13 cellular contexts compared by ENCODE assay signal in the genomic region with DNA sequence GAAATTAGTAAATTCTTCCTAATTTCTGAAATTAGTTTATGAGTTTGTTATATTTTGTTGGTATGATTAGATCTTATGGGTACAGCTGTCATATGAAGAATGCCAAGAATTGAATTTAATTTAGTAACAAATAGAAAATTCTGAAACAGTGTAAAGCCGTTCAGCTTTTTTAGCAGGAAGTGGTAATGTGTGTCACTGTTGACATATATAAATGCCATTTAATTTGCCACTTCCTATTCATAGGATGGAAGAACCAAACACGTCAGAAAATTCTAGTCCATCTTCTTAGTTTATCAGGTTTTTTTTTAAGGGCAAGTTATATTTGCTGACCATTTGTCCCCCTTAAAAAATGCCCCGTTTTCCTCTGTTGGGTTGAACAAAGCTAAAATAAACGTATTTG. TPM values are rescaled to one million over a fixed set of nuclear protein-coding genes. Genes with fewer than 3 reads are reported as not detected.
DNase-seq lines count a peak whose midpoint lies in the region; ATAC-seq and TF ChIP-seq lines count a peak whose summit lies in the region.
"Had no signal": no experiment of that assay in that cellular context is flagged by ENCODE, and none has a peak within 500 bp of the region (broad histone marks: within the 10 kb centered on the region; RNA-seq: fewer than 3 reads in every experiment).

No MANE protein-coding gene starts in this region.

- H2AK5ac ChIP-seq in IMR-90 (ENCODE audit: low read depth, low read length): no peak overlapping the region

- H3K9me3 ChIP-seq in CD8-positive, alpha-beta T cell (ENCODE audit: low read length): no peaks in the 10 kb centered on the region
- no peaks in the 10 kb centered on the region for H3K9me3 ChIP-seq in IMR-90 (ENCODE audit: control insufficient read depth, insufficient read depth, low read length)
- H3K9me3 ChIP-seq: breast epithelium, upper lobe of left lung had no signal

- in situ Hi-C loops in IMR-90 (cut with MboI; ENCODE audit: low sequenced_read_pairs): no loop called here

- H3K27me3 ChIP-seq in CD8-positive, alpha-beta T cell (ENCODE audit: insufficient read depth, low read length): no peaks in the 10 kb centered on the region
- H3K27me3 ChIP-seq in IMR-90 (ENCODE audit: control insufficient read depth, insufficient read depth, low read length): no peaks in the 10 kb centered on the region
- H3K27me3 ChIP-seq: breast epithelium, upper lobe of left lung had no signal

- no peak overlapping the region for H2BK20ac ChIP-seq in IMR-90 (ENCODE audit: low read depth, low read length)

- peak; percentile 82 for ATAC-seq in CD8-positive, alpha-beta T cell
- no peak for ATAC-seq in IMR-90 (ENCODE audit: low read depth)
- ATAC-seq in naive thymus-derived CD8-positive, alpha-beta T cell: peak; percentile 67 to 85
- no peak for ATAC-seq in GM18907 (IDR thresholded peaks at IDR 0.05; ENCODE audit: unreplicated experiment)
- no peak for ATAC-seq in GM21529 (IDR thresholded peaks at IDR 0.05; ENCODE audit: unreplicated experiment)
- ATAC-seq: left cardiac atrium had no signal

- no peak for DNase-seq in CD8-positive, alpha-beta T cell
- no peak for DNase-seq in IMR-90
- DNase-seq in activated CD4-positive, alpha-beta memory T cell treated with anti-CD3 and anti-CD28 coated beads for 36 hours: no peak
- DNase-seq in naive thymus-derived CD8-positive, alpha-beta T cell: peak in 2 of 10 donors; percentile 42 to 43
- DNase-seq in DMS114 treated with DMSO at 0.1 percent for 48 hours (lab: John Stamatoyannopoulos, UW; ENCODE audit: unreplicated experiment): no peak
- DNase-seq: GDM1, left cardiac atrium, NCI-H1694 treated with DMSO at 0.1 percent for 48 hours, RPMI8226, upper lobe of left lung had no signal

- no peak overlapping the region for H2AFZ ChIP-seq in IMR-90 (replicated peaks; ENCODE audit: low read length, poor library complexity)

- intact Hi-C loops in CD8-positive, alpha-beta T cell (cut with DNase I, micrococcal nuclease): loop anchor here (5.0 kb wide), 2 partner anchors 45 kb away; a partner anchor contains a TSS
- intact Hi-C loops in IMR-90 (cut with micrococcal nuclease): loop anchor here (2.0 kb wide), 1 partner anchor 20 kb away; no protein-coding TSS in a partner anchor
- intact Hi-C loops in activated CD4-positive, alpha-beta memory T cell treated with anti-CD3 and anti-CD28 coated beads for 36 hours (cut with micrococcal nuclease): loop anchor here (1.0 to 5.0 kb wide), 2 partner anchors 40 to 1105 kb away; no protein-coding TSS in a partner anchor

- no peak overlapping the region for H3K4me2 ChIP-seq in IMR-90 (ENCODE audit: low read depth, low read length)

- H2BK15ac ChIP-seq in IMR-90 (ENCODE audit: low read depth, low read length): no peak overlapping the region

- no peak overlapping the region for H3K27ac ChIP-seq in CD8-positive, alpha-beta T cell (ENCODE audit: low read depth, low read length)
- no peak overlapping the region for H3K27ac ChIP-seq in IMR-90 (ENCODE audit: insufficient read depth, low read length)
- H3K27ac ChIP-seq: breast epithelium had no signal

- no peak overlapping the region for H4K5ac ChIP-seq in IMR-90 (ENCODE audit: low read depth, low read length)

- TF ChIP-seq CTCF in CD8-positive, alpha-beta T cell (IDR thresholded peaks at IDR 0.05): no peak
- TF ChIP-seq CTCF in IMR-90 (conservative IDR thresholded peaks at IDR 0.05; ENCODE audit: low read depth, low read length): no peak

- peaks cover 74% of the 10 kb centered on the region for H3K4me1 Mint-ChIP-seq in CD8-positive, alpha-beta T cell (ENCODE audit: low read depth)
- peaks cover 75% of the 10 kb centered on the region for H3K4me1 Mint-ChIP-seq in activated CD4-positive, alpha-beta memory T cell treated with anti-CD3 and anti-CD28 coated beads for 36 hours (ENCODE audit: low read depth)
- H3K4me1 Mint-ChIP-seq in naive thymus-derived CD8-positive, alpha-beta T cell: peaks cover 18 to 82% (median 65%) of the 10 kb centered on the region in 4 donors

- no peak overlapping the region for H3K56ac ChIP-seq in IMR-90 (ENCODE audit: extremely low read depth, insufficient read depth, low read length)

- H2BK5ac ChIP-seq in IMR-90 (ENCODE audit: low read depth, low read length, poor library complexity, severe bottlenecking): peak overlapping the region; percentile 53

- no peak for TF ChIP-seq POLR2A in IMR-90 (IDR thresholded peaks at IDR 0.05; ENCODE audit: low read depth, low read length)

- H3K4me3 Mint-ChIP-seq in CD8-positive, alpha-beta T cell: peak overlapping the region; percentile 53
- no peak overlapping the region for H3K4me3 Mint-ChIP-seq in activated CD4-positive, alpha-beta memory T cell treated with anti-CD3 and anti-CD28 coated beads for 36 hours
- H3K4me3 Mint-ChIP-seq in naive thymus-derived CD8-positive, alpha-beta T cell: peak overlapping the region in 9 of 10 donors; percentile 15 to 70 (median 57)

- POLR2A ChIA-PET in CD8-positive, alpha-beta T cell (lab: Charles Lee): interaction anchor here (0.6 to 4.0 kb wide), 10 partner anchors 11 to 110 kb away, joined by 3 to 26 read pairs (median 5); a partner anchor contains a TSS
- POLR2A ChIA-PET in IMR-90 (lab: Charles Lee; ENCODE audit: unreplicated experiment): interaction anchor here (0.9 kb wide), 1 partner anchor 20 kb away, joined by 4 read pairs; no protein-coding TSS in a partner anchor
- POLR2A ChIA-PET in activated CD4-positive, alpha-beta memory T cell treated with anti-CD3 and anti-CD28 coated beads for 36 hours (lab: Charles Lee): interaction anchor here (1.3 to 2.4 kb wide), 3 partner anchors 36 to 75 kb away, joined by 5 to 15 read pairs (median 8); a partner anchor contains a TSS
- POLR2A ChIA-PET in naive thymus-derived CD8-positive, alpha-beta T cell (lab: Charles Lee): interaction anchor here (0.6 to 5.5 kb wide), 7 partner anchors 10 to 94 kb away, joined by 3 to 50 read pairs (median 3); a partner anchor contains a TSS

- no peaks in the 10 kb centered on the region for H3K36me3 ChIP-seq in CD8-positive, alpha-beta T cell (ENCODE audit: insufficient read depth, low read length)
- no peaks in the 10 kb centered on the region for H3K36me3 ChIP-seq in IMR-90 (ENCODE audit: control insufficient read depth, insufficient read depth, low read length)
- H3K36me3 ChIP-seq: breast epithelium, upper lobe of left lung had no signal

- no peaks in the 10 kb centered on the region; the same call in 1 of the 2 replicates for H4K20me1 ChIP-seq in IMR-90 (ENCODE audit: insufficient read depth, low read length)

- no peak overlapping the region for H3K18ac ChIP-seq in IMR-90 (ENCODE audit: low read depth, low read length)

- H3K9ac ChIP-seq in IMR-90 (ENCODE audit: low read depth, low read length): no peak overlapping the region

- no peak overlapping the region for H2BK120ac ChIP-seq in IMR-90 (ENCODE audit: low read depth, low read length)

- no peaks in the 10 kb centered on the region for H3K27me3 Mint-ChIP-seq in CD8-positive, alpha-beta T cell (ENCODE audit: low read depth)
- no peaks in the 10 kb centered on the region for H3K27me3 Mint-ChIP-seq in activated CD4-positive, alpha-beta memory T cell treated with anti-CD3 and anti-CD28 coated beads for 36 hours
- no peaks in the 10 kb centered on the region for H3K27me3 Mint-ChIP-seq in naive thymus-derived CD8-positive, alpha-beta T cell

- H3K79me1 ChIP-seq in IMR-90 (ENCODE audit: low read depth in 1 of 2, low read length in 2 of 2): peaks cover 14 to 61% of the 10 kb centered on the region in 2 experiments

- H3K4ac ChIP-seq in IMR-90 (ENCODE audit: low read depth, low read length): 0 out of 2 replicates have a peak overlapping the region, but pooled peaks have one; percentile 12

- no peak overlapping the region for H3K4me3 ChIP-seq in CD8-positive, alpha-beta T cell (ENCODE audit: low read depth, low read length)
- no peak overlapping the region for H3K4me3 ChIP-seq in IMR-90 (ENCODE audit: insufficient read depth, low read depth, low read length)
- H3K4me3 ChIP-seq: breast epithelium, upper lobe of left lung had no signal

- WGBS in IMR-90 (ENCODE audit: extremely low coverage in 2 of 2, insufficient read length in 1 of 2), 2 experiments: no CpG with 5 or more reads among the region's 4 CpGs

- TF ChIP-seq RAD21 in IMR-90 (IDR thresholded peaks at IDR 0.05; ENCODE audit: low read length): no peak

- BruUV-seq in IMR-90 (replicated peaks; lab: Mats Ljungman, UMichigan): no TSS peak

- H3K14ac ChIP-seq in IMR-90 (replicated peaks; ENCODE audit: low read depth, low read length): no peak overlapping the region

- H3K9me1 ChIP-seq in IMR-90 (ENCODE audit: insufficient read depth, low read length): peaks cover 12% of the 10 kb centered on the region

- H3K27ac Mint-ChIP-seq in CD8-positive, alpha-beta T cell: peak overlapping the region; percentile 87
- H3K27ac Mint-ChIP-seq in activated CD4-positive, alpha-beta memory T cell treated with anti-CD3 and anti-CD28 coated beads for 36 hours: peak overlapping the region; percentile 79
- peak overlapping the region; percentile 73 to 90 (median 84) for H3K27ac Mint-ChIP-seq in naive thymus-derived CD8-positive, alpha-beta T cell

- H4K8ac ChIP-seq in IMR-90 (ENCODE audit: low read depth in 2 of 2, low read length in 2 of 2): 0 out of 4 replicates have a peak overlapping the region, but pooled peaks of 1 of the 2 experiments have one; percentile 38

- CTCF ChIA-PET in CD8-positive, alpha-beta T cell (lab: Charles Lee): interaction anchor here (1.2 to 2.6 kb wide), 3 partner anchors 24 to 48 kb away, joined by 3 to 16 read pairs (median 4); no protein-coding TSS in a partner anchor
- CTCF ChIA-PET in IMR-90 (lab: Yijun Ruan, JAX): interaction anchor here (0.6 to 1.1 kb wide), 3 partner anchors 9 to 185 kb away, joined by 3 to 4 read pairs (median 3); no protein-coding TSS in a partner anchor
- CTCF ChIA-PET in activated CD4-positive, alpha-beta memory T cell treated with anti-CD3 and anti-CD28 coated beads for 36 hours (lab: Charles Lee): interaction anchor here (0.6 to 2.1 kb wide), 8 partner anchors 11 to 1804 kb away, joined by 3 to 7 read pairs (median 4); no protein-coding TSS in a partner anchor

- H3K9me3 Mint-ChIP-seq in CD8-positive, alpha-beta T cell: no peaks in the 10 kb centered on the region
- no peaks in the 10 kb centered on the region for H3K9me3 Mint-ChIP-seq in activated CD4-positive, alpha-beta memory T cell treated with anti-CD3 and anti-CD28 coated beads for 36 hours
- no peaks in the 10 kb centered on the region for H3K9me3 Mint-ChIP-seq in naive thymus-derived CD8-positive, alpha-beta T cell

- H4K91ac ChIP-seq in IMR-90 (ENCODE audit: insufficient read depth, low read depth, low read length): no peak overlapping the region

- peaks cover 35% of the 10 kb centered on the region for H3K36me3 Mint-ChIP-seq in CD8-positive, alpha-beta T cell
- H3K36me3 Mint-ChIP-seq in activated CD4-positive, alpha-beta memory T cell treated with anti-CD3 and anti-CD28 coated beads for 36 hours: peaks cover 17% of the 10 kb centered on the region
- peaks cover 0 to 23% (median 6%) of the 10 kb centered on the region in 3 donors for H3K36me3 Mint-ChIP-seq in naive thymus-derived CD8-positive, alpha-beta T cell

- H3K23ac ChIP-seq in IMR-90 (ENCODE audit: low read depth, low read length): no peak overlapping the region

- dilution Hi-C loops in IMR-90 (cut with HindIII; ENCODE audit: low sequenced_read_pairs, unreplicated experiment): no loop called here

- peaks cover 32% of the 10 kb centered on the region for H3K4me1 ChIP-seq in CD8-positive, alpha-beta T cell (ENCODE audit: insufficient read depth, low read length)
- peaks cover 18% of the 10 kb centered on the region for H3K4me1 ChIP-seq in IMR-90 (ENCODE audit: control insufficient read depth, insufficient read depth, low read length)

- H2AK9ac ChIP-seq in IMR-90 (replicated peaks; ENCODE audit: low read depth, low read length, poor library complexity): no peak overlapping the region

RNA-seq across cellular contexts. Expression of a gene that starts 43.0 kb away (rescaled TPM):
- 100 to 1,000 TPM; 145 to 146 TPM for total RNA-seq in CD8-positive, alpha-beta T cell
- 29.4 and 66.4 TPM in 2 replicates for total RNA-seq in IMR-90 (2012; rRNA removed)
- 19.4 and 24.6 TPM in 2 replicates for polyA plus RNA-seq in IMR-90 (2012; rRNA removed)
- 1.6 and 2.2 TPM in 2 replicates for polyA plus RNA-seq in IMR-90 (2012; cell fraction: cytosol; rRNA removed)
- 0.63 and 7.6 TPM in 2 replicates for polyA plus RNA-seq in IMR-90 (2012; cell fraction: nucleus; rRNA removed; ENCODE audit: low replicate concordance)
- 100 to 1,000 TPM; 109 to 119 TPM for total RNA-seq in activated CD4-positive, alpha-beta memory T cell treated with anti-CD3 and anti-CD28 coated beads for 36 hours
- total RNA-seq in naive thymus-derived CD8-positive, alpha-beta T cell: 10 to 100 TPM; 78.4 to 79.6 TPM
- 10 to 100 TPM; 35.1 to 40.7 (median 35.3) TPM for polyA plus RNA-seq in naive thymus-derived CD8-positive, alpha-beta T cell

RNA-seq across cellular contexts. Expression of a gene that starts 45.0 kb away (rescaled TPM):
- total RNA-seq in CD8-positive, alpha-beta T cell: 10 to 100 TPM; 10.8 to 13.6 TPM
- total RNA-seq in IMR-90 (2012; rRNA removed): 7.7 and 10.6 TPM in 2 replicates
- 5.1 and 7.0 TPM in 2 replicates for polyA plus RNA-seq in IMR-90 (2012; rRNA removed)
- polyA plus RNA-seq in IMR-90 (2012; cell fraction: cytosol; rRNA removed): 2.7 and 3.8 TPM in 2 replicates
- 2.8 and 16.0 TPM in 2 replicates for polyA plus RNA-seq in IMR-90 (2012; cell fraction: nucleus; rRNA removed; ENCODE audit: low replicate concordance)
- 1 to 10 TPM; 6.6 to 7.0 TPM for total RNA-seq in activated CD4-positive, alpha-beta memory T cell treated with anti-CD3 and anti-CD28 coated beads for 36 hours
- total RNA-seq in naive thymus-derived CD8-positive, alpha-beta T cell: 10 to 100 TPM; 27.0 to 28.5 TPM
- 10 to 100 TPM in 2 of 3 donors, 1 to 10 TPM in 1; 8.3 to 14.3 (median 11.1) TPM for polyA plus RNA-seq in naive thymus-derived CD8-positive, alpha-beta T cell

Comparison
In these comparisons a context has a peak if more than half of its experiments do, and no peak if none do; other contexts are left out.
1. ATAC-seq: peak in CD8-positive, alpha-beta T cell (single experiment) and naive thymus-derived CD8-positive, alpha-beta T cell (2 of 2); none in IMR-90 (single experiment), GM18907 (single experiment) and GM21529 (single experiment).
2. Peak in every context shown above with its lines, with median percentiles within 50 percentile points of each other: H3K27ac Mint-ChIP-seq.